Comparison of ENCODE assay signal across 10 cellular contexts in genomic region chr3:167100200-167100599, GRCh38.
"Had no signal": no experiment of that assay in that cellular context is flagged by ENCODE, and none has a peak within 500 bp of the region (broad histone marks: within the 10 kb centered on the region; RNA-seq: fewer than 3 reads in every experiment).

No MANE protein-coding gene starts in this region.

- FAIRE-seq: H1, H54, HTR-8/SVneo had no signal

- H3K4me3 ChIP-seq: GM23338 had no signal

- H3K27me3 Mint-ChIP-seq: IgD-negative memory B cell had no signal

- H3K9ac ChIP-seq: KMS-11 had no signal

- DNase-seq: H9, HCEC 1CT, HFFc6, KBM-7 had no signal

- ATAC-seq: GM23338 had no signal

- H3K4me1 Mint-ChIP-seq: GM23338, H9, IgD-negative memory B cell had no signal

- H3K27ac ChIP-seq: KMS-11 had no signal

- H3K9me3 Mint-ChIP-seq: GM23338, H9 had no signal

- H3K4me2 ChIP-seq: GM23338, KMS-11 had no signal

- H3K27ac Mint-ChIP-seq: GM23338, H9, HFFc6, IgD-negative memory B cell had no signal

- H3K36me3 Mint-ChIP-seq: IgD-negative memory B cell had no signal

- H3K4me3 Mint-ChIP-seq: GM23338, H9, HFFc6, IgD-negative memory B cell had no signal

- H2AFZ ChIP-seq: GM23338 had no signal
